17 cellular contexts compared by ENCODE assay signal in genomic region chr18:75104483-75104882, GRCh38.
DNase-seq lines count a peak whose midpoint lies in the region; ATAC-seq and TF ChIP-seq lines count a peak whose summit lies in the region.
"Had no signal": no experiment of that assay in that cellular context is flagged by ENCODE, and none has a peak within 500 bp of the region (broad histone marks: within the 10 kb centered on the region; RNA-seq: fewer than 3 reads in every experiment).

No MANE protein-coding gene starts in this region.

- no peak for TF ChIP-seq EP300 in SK-N-SH (IDR thresholded peaks at IDR 0.05; ENCODE audit: borderline replicate concordance in 1 of 2, low read depth in 1 of 2, low read length in 1 of 2)

- H3K79me2 ChIP-seq in SK-N-SH (ENCODE audit: insufficient read depth): no peaks in the 10 kb centered on the region

- no peaks in the 10 kb centered on the region for H3K27me3 ChIP-seq in testis
- no peaks in the 10 kb centered on the region for H3K27me3 ChIP-seq in SK-N-SH (ENCODE audit: insufficient read depth)
- H3K27me3 ChIP-seq: BLaER1 had no signal

- H3K4me1 Mint-ChIP-seq in osteocyte (ENCODE audit: unreplicated experiment): no peaks in the 10 kb centered on the region
- H3K4me1 Mint-ChIP-seq: CD14-positive monocyte; CD4-positive, alpha-beta memory T cell had no signal

- H3F3A ChIP-seq in SK-N-SH (replicated peaks; ENCODE audit: insufficient read depth): no peaks in the 10 kb centered on the region

- H3K4me3 Mint-ChIP-seq in osteocyte (ENCODE audit: unreplicated experiment): no peak overlapping the region
- H3K4me3 Mint-ChIP-seq: CD14-positive monocyte; CD4-positive, alpha-beta memory T cell; H9 had no signal

- POLR2A ChIA-PET in SK-N-SH (lab: Yijun Ruan, JAX): no interaction called here

- CTCF ChIA-PET in SK-N-SH (lab: Yijun Ruan, JAX): interaction anchor here (0.9 kb wide), 1 partner anchor 11 kb away, joined by 3 read pairs; no protein-coding TSS in a partner anchor

- peak; percentile 13 for DNase-seq in activated CD8-positive, alpha-beta memory T cell treated with anti-CD3 and anti-CD28 coated beads for 24 hours
- no peak for DNase-seq in activated CD8-positive, alpha-beta memory T cell treated with anti-CD3 and anti-CD28 coated beads, Interleukin-2, amount 50 U/mL, for 4 hours
- DNase-seq in coronary artery (ENCODE audit: low spot score): peak; percentile 26
- peak; percentile 38 for DNase-seq in osteocyte (ENCODE audit: extremely low spot score, unreplicated experiment)
- DNase-seq in testis: peak; percentile 6
- no peak for DNase-seq in SK-N-SH
- DNase-seq: 8988T; CD4-positive, alpha-beta memory T cell; DMS153; DND-41; EL; H9 had no signal

- TF ChIP-seq CTCF in coronary artery (IDR thresholded peaks at IDR 0.05) (no peak), osteocyte (IDR thresholded peaks at IDR 0.05) (no peak), testis (IDR thresholded peaks at IDR 0.05) (no peak), SK-N-SH (IDR thresholded peaks at IDR 0.05) (no peak)

- no peak overlapping the region for H3K27ac ChIP-seq in coronary artery
- no peak overlapping the region for H3K27ac ChIP-seq in testis
- no peak overlapping the region for H3K27ac ChIP-seq in SK-N-SH (ENCODE audit: low read depth in 2 of 2, low read length in 1 of 2)
- H3K27ac ChIP-seq: BLaER1 had no signal

- H3K4me2 ChIP-seq in SK-N-SH: no peak overlapping the region
- H3K4me2 ChIP-seq: BLaER1 had no signal

- no peaks in the 10 kb centered on the region for H3K9me2 ChIP-seq in SK-N-SH

- H3K4me3 ChIP-seq in coronary artery: no peak overlapping the region
- peak overlapping the region in 1 of 2 donors; percentile 5 for H3K4me3 ChIP-seq in testis
- H3K4me3 ChIP-seq in SK-N-SH (ENCODE audit: low read depth in 2 of 2, low read length in 1 of 2): no peak overlapping the region
- H3K4me3 ChIP-seq: BLaER1, GM12878 had no signal

- H3K36me3 ChIP-seq in testis (ENCODE audit: low read depth, missing control alignments) (no peaks in the 10 kb centered on the region), SK-N-SH (replicated peaks in 1 of 2; ENCODE audit: control insufficient read depth in 1 of 2, insufficient read depth in 2 of 2, low read length in 1 of 2) (no peaks in the 10 kb centered on the region)

- H3K9me3 Mint-ChIP-seq in osteocyte (ENCODE audit: unreplicated experiment): peaks cover 8% of the 10 kb centered on the region

- no peak overlapping the region for H3K27ac Mint-ChIP-seq in osteocyte (ENCODE audit: unreplicated experiment)
- H3K27ac Mint-ChIP-seq: CD4-positive, alpha-beta memory T cell had no signal

- TF ChIP-seq RAD21 in SK-N-SH (IDR thresholded peaks at IDR 0.05; ENCODE audit: low read length): no peak

- intact Hi-C loops in testis (cut with DNase I; ENCODE audit: low total_unique reads): no loop called here

- H3K9me3 ChIP-seq in testis (no peaks in the 10 kb centered on the region), SK-N-SH (no peaks in the 10 kb centered on the region)

- ATAC-seq in GM18868 (IDR thresholded peaks at IDR 0.05; ENCODE audit: unreplicated experiment) (no peak), HG03135 (IDR thresholded peaks at IDR 0.05; ENCODE audit: unreplicated experiment) (no peak)
- ATAC-seq: GM12878 had no signal

- H3K4me1 ChIP-seq in testis: no peaks in the 10 kb centered on the region
- peaks cover 0 to 4% of the 10 kb centered on the region in 2 experiments; a peak in 1 of 4 replicates for H3K4me1 ChIP-seq in SK-N-SH (ENCODE audit: control insufficient read depth in 1 of 2, insufficient read depth in 2 of 2, low read depth in 1 of 2, low read length in 1 of 2)
- H3K4me1 ChIP-seq: BLaER1 had no signal

- TF ChIP-seq POLR2A in testis (IDR thresholded peaks at IDR 0.05): no peak

- WGBS in testis, 2 donors: 50 to 70% methylated on average over 15 of the region's 15 CpGs
- 81% methylated on average over 13 of the region's 15 CpGs for WGBS in SK-N-SH (ENCODE audit: low lambda C conversion rate)

- no peak overlapping the region for H2AFZ ChIP-seq in SK-N-SH (ENCODE audit: low read depth)

- no peaks in the 10 kb centered on the region for H4K20me1 ChIP-seq in SK-N-SH (ENCODE audit: insufficient read depth)
- H4K20me1 ChIP-seq: BLaER1 had no signal

- no peak overlapping the region for H3K9ac ChIP-seq in SK-N-SH
- H3K9ac ChIP-seq: BLaER1 had no signal

- no peaks in the 10 kb centered on the region for H3K36me3 Mint-ChIP-seq in osteocyte (ENCODE audit: unreplicated experiment)
- H3K36me3 Mint-ChIP-seq: CD14-positive monocyte; CD4-positive, alpha-beta memory T cell had no signal

- peaks cover 4% of the 10 kb centered on the region for H3K27me3 Mint-ChIP-seq in osteocyte (ENCODE audit: unreplicated experiment)

TF ChIP-seq in SK-N-SH, 30 proteins besides CTCF, POLR2A, EP300 and RAD21:
- TF ChIP-seq ELF1 (IDR thresholded peaks at IDR 0.05): no peak
- TF ChIP-seq REST (IDR thresholded peaks at IDR 0.05; ENCODE audit: low read depth, low read length): no peak
- TF ChIP-seq EZH2phosphoT487 (IDR thresholded peaks at IDR 0.05; ENCODE audit: borderline replicate concordance, low read depth): no peak
- TF ChIP-seq MEF2A (IDR thresholded peaks at IDR 0.05; ENCODE audit: borderline replicate concordance, low read depth): no peak
- TF ChIP-seq FOXM1 (IDR thresholded peaks at IDR 0.05; ENCODE audit: low read depth): no peak
- no peak for TF ChIP-seq USF2 (IDR thresholded peaks at IDR 0.05; ENCODE audit: borderline replicate concordance, low read depth, low read length)
- TF ChIP-seq NRF1 (IDR thresholded peaks at IDR 0.05; ENCODE audit: low read depth, low read length): no peak
- no peak for TF ChIP-seq PBX3 (IDR thresholded peaks at IDR 0.05)
- TF ChIP-seq MXI1 (IDR thresholded peaks at IDR 0.05; ENCODE audit: low read depth, low read length): no peak
- no peak for TF ChIP-seq TEAD4 (IDR thresholded peaks at IDR 0.05; ENCODE audit: borderline replicate concordance, insufficient read depth)
- TF ChIP-seq SMC3 (IDR thresholded peaks at IDR 0.05; ENCODE audit: low read depth, low read length): no peak
- no peak for TF ChIP-seq NFIC (IDR thresholded peaks at IDR 0.05; ENCODE audit: borderline replicate concordance)
- TF ChIP-seq FOXJ3 (CRISPR knock-in tag; IDR thresholded peaks at IDR 0.05): no peak
- no peak for TF ChIP-seq SIN3A (IDR thresholded peaks at IDR 0.05; ENCODE audit: borderline replicate concordance, low read depth, low read length)
- no peak for TF ChIP-seq GATA2 (CRISPR knock-in tag; IDR thresholded peaks at IDR 0.05)

Comparison
In these comparisons a context has a peak if more than half of its experiments do, and no peak if none do; other contexts are left out.
1. DNase-seq: peak in activated CD8-positive, alpha-beta memory T cell treated with anti-CD3 and anti-CD28 coated beads for 24 hours (single experiment), coronary artery (single experiment), osteocyte (single experiment) and testis (single experiment); none in activated CD8-positive, alpha-beta memory T cell treated with anti-CD3 and anti-CD28 coated beads, Interleukin-2, amount 50 U/mL, for 4 hours (single experiment) and SK-N-SH (single experiment).